10 cellular contexts compared by ENCODE assay signal in genomic region chr2:39468574-39469331, GRCh38. TPM values are rescaled to one million over a fixed set of nuclear protein-coding genes. Genes with fewer than 3 reads are reported as not detected.
A peak's percentile ranks its signal among the peaks of the same experiment; 100 is the strongest.
DNase-seq lines count a peak whose midpoint lies in the region; ATAC-seq and TF ChIP-seq lines count a peak whose summit lies in the region.
"Had no signal": no experiment of that assay in that cellular context is flagged by ENCODE, and none has a peak within 500 bp of the region (broad histone marks: within the 10 kb centered on the region; RNA-seq: fewer than 3 reads in every experiment).

No MANE protein-coding gene starts in this region.

- H3K36me3 Mint-ChIP-seq in H9 (ENCODE audit: insufficient read depth in 1 of 3, low read depth in 3 of 3) = peaks cover 0 to 1% (median 0%) of the 10 kb centered on the region in 3 experiments; a peak in 2 of 7 replicates

- H3K79me1 ChIP-seq in H9 (ENCODE audit: insufficient read depth, low read depth, low read length, poor library complexity, severe bottlenecking) = no peaks in the 10 kb centered on the region

- peak overlapping the region; percentile 74 to 93 (median 84) for H3K27ac Mint-ChIP-seq in H9
- H3K27ac Mint-ChIP-seq: T-helper 2 cell treated with Interferon-gamma antibody and Interleukin-4, amounts not matched to agents 5 μg/mL and 100 μg/mL, for 36 hours had no signal

- H3K36me3 ChIP-seq in suprapubic skin = no peaks in the 10 kb centered on the region

- DNase-seq in H9 (no peak), iris pigment epithelial cell (ENCODE audit: low read depth) (peak; percentile 45), suprapubic skin (ENCODE audit: low spot score in 2 of 2) (no peak), NCI-H1694 (lab: John Stamatoyannopoulos, UW) (no peak)
- no peak for DNase-seq in stimulated activated naive CD4-positive, alpha-beta T cell (lab: John Stamatoyannopoulos, UW)
- DNase-seq in stimulated activated CD4-positive, alpha-beta T cell treated with anti-CD3 and anti-CD28 coated beads, Interleukin-2, amount 100 ng/mL, for 24 hours = no peak
- DNase-seq: kidney had no signal

- no peak for TF ChIP-seq POLR2A in suprapubic skin (IDR thresholded peaks at IDR 0.05)

- no peaks in the 10 kb centered on the region for H3K27me3 Mint-ChIP-seq in H9 (ENCODE audit: low read depth)

- no CpG with 5 or more reads among the region's 4 CpGs for WGBS in H9 (ENCODE audit: extremely low coverage, insufficient read length, low lambda C conversion rate)
- 91% methylated on average over 4 of the region's 4 CpGs for WGBS in suprapubic skin

- peak overlapping the region in 1 of 2 experiments; percentile 45; a peak in 1 of 5 replicates for H3K4me3 Mint-ChIP-seq in H9
- H3K4me3 Mint-ChIP-seq: T-helper 2 cell treated with Interferon-gamma antibody and Interleukin-4, amounts not matched to agents 5 μg/mL and 100 μg/mL, for 36 hours had no signal

- no peak overlapping the region for H3K4ac ChIP-seq in H9 (ENCODE audit: low read depth, low read length)

- H2BK5ac ChIP-seq in H9 (ENCODE audit: insufficient read length, low read length) = no peak overlapping the region

- H3K9ac ChIP-seq in H9 (ENCODE audit: extremely low read depth, insufficient read length, low read length) = no peak overlapping the region

- no peak for ATAC-seq in GM18511 (IDR thresholded peaks at IDR 0.05; ENCODE audit: unreplicated experiment)

- no peaks in the 10 kb centered on the region for H3K23me2 ChIP-seq in H9 (ENCODE audit: insufficient read length, low read depth, low read length, poor library complexity, severe bottlenecking)

- H3T11ph ChIP-seq in H9 (ENCODE audit: low read length) = no peak overlapping the region

- H3K79me2 ChIP-seq in H9 (ENCODE audit: insufficient read depth, low read length) = no peaks in the 10 kb centered on the region

- no peaks in the 10 kb centered on the region; the same call in 1 of the 2 replicates for H3K4me1 ChIP-seq in H9 (ENCODE audit: insufficient read depth, low read length)
- peaks cover 21% of the 10 kb centered on the region for H3K4me1 ChIP-seq in suprapubic skin

- no peak overlapping the region for H2BK120ac ChIP-seq in H9 (ENCODE audit: low read depth, low read length, poor library complexity, severe bottlenecking)

- no peaks in the 10 kb centered on the region for H4K20me1 ChIP-seq in H9 (ENCODE audit: control insufficient read depth, insufficient read depth, insufficient read length)

- no peak overlapping the region for H2AK5ac ChIP-seq in H9 (ENCODE audit: insufficient read length, low read length)

- no peak overlapping the region for H3K14ac ChIP-seq in H9 (ENCODE audit: insufficient read depth, low read length)

- peak overlapping the region; percentile 57 for H3K27ac ChIP-seq in H9 (ENCODE audit: insufficient read length, low read depth, low read length)
- H3K27ac ChIP-seq in cingulate gyrus (ENCODE audit: low read depth, low read length) = peak overlapping the region; percentile 60
- H3K27ac ChIP-seq in suprapubic skin = peak overlapping the region; percentile 50

- H3K56ac ChIP-seq in H9 (ENCODE audit: insufficient read length, low read depth, low read length) = no peak overlapping the region

- peaks cover 22 to 28% of the 10 kb centered on the region in 2 experiments for H3K4me1 Mint-ChIP-seq in H9

- no peaks in the 10 kb centered on the region for H3K9me3 Mint-ChIP-seq in H9
- H3K9me3 Mint-ChIP-seq: T-helper 2 cell treated with Interferon-gamma antibody and Interleukin-4, amounts not matched to agents 5 μg/mL and 100 μg/mL, for 36 hours had no signal

- no peak overlapping the region for H3K18ac ChIP-seq in H9 (ENCODE audit: insufficient read length, low read depth, low read length)

- H2BK12ac ChIP-seq in H9 (ENCODE audit: insufficient read length, low read depth, low read length) = no peak overlapping the region

- no peak overlapping the region for H3K23ac ChIP-seq in H9 (ENCODE audit: insufficient read length, low read depth, low read length)

- no peak overlapping the region for H2BK15ac ChIP-seq in H9 (ENCODE audit: low read depth, low read length)

- H3K4me2 ChIP-seq in H9 (ENCODE audit: insufficient read depth, insufficient read length, low read length) = no peak overlapping the region

- H3K27me3 ChIP-seq in H9 (ENCODE audit: insufficient read depth, low read length) (no peaks in the 10 kb centered on the region), suprapubic skin (no peaks in the 10 kb centered on the region)

- no peak overlapping the region for H4K8ac ChIP-seq in H9 (replicated peaks; ENCODE audit: insufficient read length, low read depth, low read length)

- H3K4me3 ChIP-seq in suprapubic skin = no peak overlapping the region

- no peak overlapping the region for H4K5ac ChIP-seq in H9 (ENCODE audit: insufficient read length, low read depth, low read length)

- H4K91ac ChIP-seq in H9 (ENCODE audit: insufficient read length, low read depth, low read length) = no peak overlapping the region

- H2BK20ac ChIP-seq in H9 (ENCODE audit: low read depth, low read length, poor library complexity, severe bottlenecking) = no peak overlapping the region

- no peak for TF ChIP-seq CTCF in H9 (conservative IDR thresholded peaks at IDR 0.05)
- no peak for TF ChIP-seq CTCF in suprapubic skin (IDR thresholded peaks at IDR 0.05)

- no peak overlapping the region for H2AFZ ChIP-seq in H9 (ENCODE audit: low read length)

- no peak for TF ChIP-seq EP300 in suprapubic skin (IDR thresholded peaks at IDR 0.05)

- H3K9me3 ChIP-seq in H9 (ENCODE audit: control insufficient read depth, low read depth, low read length) (no peaks in the 10 kb centered on the region), suprapubic skin (no peaks in the 10 kb centered on the region)

RNA-seq across cellular contexts. Expression of gene MAP4K3, which starts 31.7 kb away (rescaled TPM):
- total RNA-seq in H9 (2021) = 34.6 and 37.9 TPM in 2 replicates
- 10 to 100 TPM; 26.3 to 59.9 (median 37.8) TPM for total RNA-seq in suprapubic skin
